In genomic region chr7:138979226-138979979, GRCh38 we compare ENCODE assay signal across 8 cellular contexts. TPM values are rescaled to one million over a fixed set of nuclear protein-coding genes. Genes with fewer than 3 reads are reported as not detected.
DNase-seq lines count a peak whose midpoint lies in the region; ATAC-seq, FAIRE-seq and TF ChIP-seq lines count a peak whose summit lies in the region.

No MANE protein-coding gene starts in this region.

- intact Hi-C loops in K562 (cut with micrococcal nuclease), result no loop called here

- TF ChIP-seq POLR2A in K562 (conservative IDR thresholded peaks at IDR 0.05), result no peak

- peaks cover 9% of the 10 kb centered on the region for H3K27me3 Mint-ChIP-seq in nephron (ENCODE audit: low read depth)

- no peaks in the 10 kb centered on the region for H3K79me2 ChIP-seq in K562 (ENCODE audit: control insufficient read depth, insufficient read depth, low read length)

- no peak for TF ChIP-seq EP300 in K562 (IDR thresholded peaks at IDR 0.05; ENCODE audit: low read length)

- H3K27ac Mint-ChIP-seq in nephron, result peak overlapping the region; percentile 47 to 97 (median 92)

- BruUV-seq in K562 (replicated peaks; lab: Mats Ljungman, UMichigan), result no TSS peak

- CTCF ChIA-PET in K562 (lab: Yijun Ruan, JAX; ENCODE audit: low intra/inter-chr PET ratio), result no interaction called here

- POLR2A ChIA-PET in K562 (lab: Yijun Ruan, JAX), result interaction anchor here (1.1 to 1.2 kb wide), 2 partner anchors 38 to 93 kb away, joined by 4 read pairs; no protein-coding TSS in a partner anchor

- H3K36me3 ChIP-seq in K562 (ENCODE audit: control insufficient read depth, insufficient read depth, low read length), result no peaks in the 10 kb centered on the region
- no peaks in the 10 kb centered on the region for H3K36me3 ChIP-seq in H7 (replicated peaks; ENCODE audit: control insufficient read depth, insufficient read depth, low read length)

- peak overlapping the region; percentile 97 to 98 (median 98) for H3K4me3 Mint-ChIP-seq in nephron

- no peak for FAIRE-seq in K562 (lab: Jason Lieb, UNC)

- ATAC-seq in HG03521 (IDR thresholded peaks at IDR 0.05; ENCODE audit: unreplicated experiment) (peak; percentile 33), K562 (peak; percentile 32), HG02840 (IDR thresholded peaks at IDR 0.05; ENCODE audit: low FRiP score, unreplicated experiment) (no peak)

- DNase-seq in K562 (ENCODE audit: extremely low read depth in 1 of 4, low spot score in 3 of 4) (no peak), H7 (no peak), GM19238 (ENCODE audit: insufficient read length, low spot score) (no peak), DMS79 (lab: John Stamatoyannopoulos, UW) (no peak)

- H3K27ac ChIP-seq in K562 (ENCODE audit: extremely low read depth, low read depth, low read length), result no peak overlapping the region

- WGBS in K562 (ENCODE audit: insufficient coverage, low coverage, missing lambda C conversion rate), result 6% methylated on average over 6 of the region's 6 CpGs

- H3K9me3 Mint-ChIP-seq in nephron, result no peaks in the 10 kb centered on the region

- H3K4me3 ChIP-seq in GM12875 (ENCODE audit: low read depth, low read length) (no peak overlapping the region), K562 (no peak overlapping the region), H7 (ENCODE audit: insufficient read depth, low read depth, low read length) (no peak overlapping the region)

- H3K9me1 ChIP-seq in K562 (ENCODE audit: control insufficient read depth, insufficient read depth, low read length), result no peaks in the 10 kb centered on the region

- peaks cover 0 to 14% of the 10 kb centered on the region in 2 experiments; a peak in 2 of 5 replicates for H3K4me1 ChIP-seq in K562 (replicated peaks in 1 of 2; ENCODE audit: control insufficient read depth in 2 of 2, insufficient read depth in 2 of 2, low read length in 2 of 2)

- in situ Hi-C loops in K562 (cut with MboI), result no loop called here

- H3K4me1 Mint-ChIP-seq in nephron, result peaks cover 44% of the 10 kb centered on the region

- H3K9me3 ChIP-seq in K562 (replicated peaks; ENCODE audit: control insufficient read depth, insufficient read depth, low read depth, low read length), result no peaks in the 10 kb centered on the region

- no peak overlapping the region for H3K4me2 ChIP-seq in K562 (ENCODE audit: insufficient read depth, low read length)

- H3K36me3 Mint-ChIP-seq in nephron (ENCODE audit: low read depth), result no peaks in the 10 kb centered on the region

- 0 out of 2 replicates have a peak, but pooled peaks have one; percentile 16 for TF ChIP-seq CTCF in GM12875 (IDR thresholded peaks at IDR 0.05; ENCODE audit: borderline replicate concordance, insufficient read depth, low read depth, low read length)
- TF ChIP-seq CTCF in K562 (IDR thresholded peaks at IDR 0.05 in 2 of 3, conservative IDR thresholded peaks at IDR 0.05 in 1 of 3; ENCODE audit: insufficient read depth in 2 of 3, low read depth in 1 of 3, low read length in 3 of 3), result peak in 1 of 3 experiments; percentile 12; a peak in 1 of 6 replicates
- peak in 2 of 3 experiments; percentile 21 to 23 for TF ChIP-seq CTCF in nephron (IDR thresholded peaks at IDR 0.05; ENCODE audit: unreplicated experiment in 3 of 3)

- H3K27me3 ChIP-seq in K562 (ENCODE audit: control insufficient read depth in 2 of 2, insufficient read depth in 2 of 2, low read length in 2 of 2) (peaks cover 70 to 74% of the 10 kb centered on the region in 2 experiments), H7 (ENCODE audit: control insufficient read depth, insufficient read depth, low read length) (peaks cover 13% of the 10 kb centered on the region)

- no peak overlapping the region for H2AFZ ChIP-seq in K562 (ENCODE audit: low read depth, low read length)

- no peak for TF ChIP-seq RAD21 in K562 (CRISPR knock-in tag; conservative IDR thresholded peaks at IDR 0.05 in 1 of 2, IDR thresholded peaks at IDR 0.05 in 1 of 2)

- H3K9ac ChIP-seq in K562 (ENCODE audit: insufficient read depth in 1 of 2, low read depth in 2 of 2, low read length in 2 of 2), result no peak overlapping the region

- peaks cover 7% of the 10 kb centered on the region; the same call in 1 of the 2 replicates for H4K20me1 ChIP-seq in K562 (replicated peaks; ENCODE audit: control insufficient read depth, insufficient read depth, low read length)

TF ChIP-seq in K562, 482 proteins besides CTCF, POLR2A, EP300 and RAD21 (continues in another document):
- TF ChIP-seq, protein P1, sequence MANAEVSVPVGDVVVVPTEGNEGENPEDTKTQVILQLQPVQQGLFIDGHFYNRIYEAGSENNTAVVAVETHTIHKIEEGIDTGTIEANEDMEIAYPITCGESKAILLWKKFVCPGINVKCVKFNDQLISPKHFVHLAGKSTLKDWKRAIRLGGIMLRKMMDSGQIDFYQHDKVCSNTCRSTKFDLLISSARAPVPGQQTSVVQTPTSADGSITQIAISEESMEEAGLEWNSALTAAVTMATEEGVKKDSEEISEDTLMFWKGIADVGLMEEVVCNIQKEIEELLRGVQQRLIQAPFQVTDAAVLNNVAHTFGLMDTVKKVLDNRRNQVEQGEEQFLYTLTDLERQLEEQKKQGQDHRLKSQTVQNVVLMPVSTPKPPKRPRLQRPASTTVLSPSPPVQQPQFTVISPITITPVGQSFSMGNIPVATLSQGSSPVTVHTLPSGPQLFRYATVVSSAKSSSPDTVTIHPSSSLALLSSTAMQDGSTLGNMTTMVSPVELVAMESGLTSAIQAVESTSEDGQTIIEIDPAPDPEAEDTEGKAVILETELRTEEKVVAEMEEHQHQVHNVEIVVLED (CRISPR knock-in tag; IDR thresholded peaks at IDR 0.05), result no peak
- TF ChIP-seq PURB (CRISPR knock-in tag; IDR thresholded peaks at IDR 0.05; ENCODE audit: low read depth) (no peak), ZNF121 (CRISPR knock-in tag; conservative IDR thresholded peaks at IDR 0.05) (no peak), FOXK1 (CRISPR knock-in tag; IDR thresholded peaks at IDR 0.05; ENCODE audit: borderline replicate concordance) (no peak), ZNF408 (CRISPR knock-in tag; IDR thresholded peaks at IDR 0.05; ENCODE audit: low read depth) (no peak), SAP30 (IDR thresholded peaks at IDR 0.05; ENCODE audit: borderline replicate concordance, insufficient read depth, low read depth, low read length, poor library complexity, severe bottlenecking) (no peak), MTA2 (IDR thresholded peaks at IDR 0.05; ENCODE audit: low read depth) (no peak), PHF8 (IDR thresholded peaks at IDR 0.05; ENCODE audit: borderline replicate concordance, low read length) (no peak), ZNF41 (CRISPR knock-in tag; conservative IDR thresholded peaks at IDR 0.05) (no peak), RB1 (IDR thresholded peaks at IDR 0.05; ENCODE audit: low read depth) (no peak)
- TF ChIP-seq, protein P2, sequence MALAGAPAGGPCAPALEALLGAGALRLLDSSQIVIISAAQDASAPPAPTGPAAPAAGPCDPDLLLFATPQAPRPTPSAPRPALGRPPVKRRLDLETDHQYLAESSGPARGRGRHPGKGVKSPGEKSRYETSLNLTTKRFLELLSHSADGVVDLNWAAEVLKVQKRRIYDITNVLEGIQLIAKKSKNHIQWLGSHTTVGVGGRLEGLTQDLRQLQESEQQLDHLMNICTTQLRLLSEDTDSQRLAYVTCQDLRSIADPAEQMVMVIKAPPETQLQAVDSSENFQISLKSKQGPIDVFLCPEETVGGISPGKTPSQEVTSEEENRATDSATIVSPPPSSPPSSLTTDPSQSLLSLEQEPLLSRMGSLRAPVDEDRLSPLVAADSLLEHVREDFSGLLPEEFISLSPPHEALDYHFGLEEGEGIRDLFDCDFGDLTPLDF (CRISPR knock-in tag; IDR thresholded peaks at IDR 0.05), result no peak

RNA-seq across cellular contexts. Expression of gene KIAA1549, which starts 1.8 kb away (rescaled TPM):
- total RNA-seq in K562 (2011; cell fraction: chromatin; rRNA removed; ENCODE audit: low replicate concordance), result 1.3 and 1.6 TPM in 2 replicates
- 0.53 and 0.67 TPM in 2 replicates for total RNA-seq in K562 (2011; cell fraction: nucleolus; rRNA removed)
- total RNA-seq in K562 (2011; cell fraction: nucleoplasm; rRNA removed), result 0.88 and 1.8 TPM in 2 replicates
- total RNA-seq in K562 (2014; rRNA removed) (0.04 and 0.09 TPM in 2 replicates), K562 (2014; rRNA removed; fragmentation: Illumina TruSeq; extraction: Trizol) (0.07 and 0.10 TPM in 2 replicates), K562 (2015; rRNA removed; fragmentation: Illumina TruSeq; extraction: Trizol) (0.04 TPM in 2 replicates), K562 (2021) (0.25 and 0.29 TPM in 2 replicates)
- polyA plus RNA-seq in K562 (2011; rRNA removed) (0.17 and 0.24 TPM in 2 replicates), K562 (2014; fragmentation: Illumina TruSeq; extraction: Trizol) (0.16 and 0.24 TPM in 2 replicates), K562 (2014; fragmentation: Nextera tagmentation; extraction: Ambion mirVana) (under 1 TPM; 0.01 TPM), K562 (2014; rRNA removed) (0.04 and 0.05 TPM in 2 replicates)
- 0.27 and 0.29 TPM in 2 replicates for polyA plus RNA-seq in K562 (2011; cell fraction: cytosol; rRNA removed)
- polyA plus RNA-seq in K562 (2011; cell fraction: nucleus; rRNA removed), result 0.48 and 0.78 TPM in 2 replicates
- polyA plus RNA-seq in K562 (2012), result 0.17 and 0.24 TPM in 2 replicates
- 0.39 and 0.48 TPM in 2 replicates for polyA minus RNA-seq in K562 (2011; rRNA and poly(A)+ RNA removed)
- polyA minus RNA-seq in K562 (2011; cell fraction: cytosol; rRNA and poly(A)+ RNA removed), result 0.10 and 0.55 TPM in 2 replicates
- 0.67 TPM in 2 replicates for polyA minus RNA-seq in K562 (2011; cell fraction: nucleus; rRNA and poly(A)+ RNA removed)
- total RNA-seq in H7 (2014; rRNA removed; shearing (Covaris generic)), result 6.0 and 6.4 TPM in 2 replicates

RNA-seq across cellular contexts. Expression of gene ZC3HAV1L, which starts 56.4 kb away (rescaled TPM):
- not detected in 2 replicates for total RNA-seq in K562 (2011; cell fraction: chromatin; rRNA removed; ENCODE audit: low replicate concordance)
- total RNA-seq in K562 (2011; cell fraction: nucleolus; rRNA removed), result not detected in 2 replicates
- total RNA-seq in K562 (2011; cell fraction: nucleoplasm; rRNA removed), result not detected in 2 replicates
- total RNA-seq in K562 (2014; rRNA removed) (not detected in 2 replicates), K562 (2014; rRNA removed; fragmentation: Illumina TruSeq; extraction: Trizol) (not detected in 2 replicates), K562 (2015; rRNA removed; fragmentation: Illumina TruSeq; extraction: Trizol) (not detected in 2 replicates), K562 (2021) (not detected in 2 replicates)
- polyA plus RNA-seq in K562 (2011; rRNA removed) (not detected in 2 replicates), K562 (2014; fragmentation: Illumina TruSeq; extraction: Trizol) (not detected in 2 replicates), K562 (2014; fragmentation: Nextera tagmentation; extraction: Ambion mirVana) (not detected), K562 (2014; rRNA removed) (not detected in 2 replicates)
- polyA plus RNA-seq in K562 (2011; cell fraction: cytosol; rRNA removed), result not detected in 2 replicates
- polyA plus RNA-seq in K562 (2011; cell fraction: nucleus; rRNA removed), result not detected in 2 replicates
- polyA plus RNA-seq in K562 (2012), result not detected in 2 replicates
- not detected in 2 replicates for polyA minus RNA-seq in K562 (2011; rRNA and poly(A)+ RNA removed)
- not detected in 2 replicates for polyA minus RNA-seq in K562 (2011; cell fraction: cytosol; rRNA and poly(A)+ RNA removed)
- not detected in 2 replicates for polyA minus RNA-seq in K562 (2011; cell fraction: nucleus; rRNA and poly(A)+ RNA removed)
- 1.1 and 1.7 TPM in 2 replicates for total RNA-seq in H7 (2014; rRNA removed; shearing (Covaris generic))
